Comparison of ENCODE assay signal across 28 cellular contexts in the genomic region with DNA sequence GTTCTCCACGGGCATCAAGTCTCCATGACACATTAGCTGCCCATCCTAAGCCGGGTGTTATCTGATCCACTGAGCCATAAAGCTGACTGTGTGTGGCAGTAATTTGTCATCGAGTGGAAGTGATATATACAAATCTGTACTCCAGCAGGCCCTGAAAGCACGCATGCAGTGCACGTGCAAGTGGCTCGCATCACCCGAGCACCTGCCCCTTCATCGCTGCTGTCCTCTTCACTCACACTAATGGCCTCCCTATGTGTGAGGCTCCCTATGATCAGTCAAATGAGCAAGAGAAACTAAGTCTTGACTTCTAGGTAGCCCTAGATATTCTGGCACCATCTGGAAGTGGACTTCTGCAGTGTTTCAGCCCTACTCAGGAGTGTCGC.
"Had no signal": no experiment of that assay in that cellular context is flagged by ENCODE, and none has a peak within 500 bp of the region (broad histone marks: within the 10 kb centered on the region; RNA-seq: fewer than 3 reads in every experiment).

No MANE protein-coding gene starts in this region.

- H3K9me3 Mint-ChIP-seq: effector memory CD8-positive, alpha-beta T cell; natural killer cell; stimulated activated naive CD8-positive, alpha-beta T cell treated with anti-CD3 and anti-CD28 coated beads, Interleukin-15, amount 100 ng/mL, for 72 hours had no signal

- H3K27ac Mint-ChIP-seq: effector memory CD8-positive, alpha-beta T cell; natural killer cell; progenitor cell of endocrine pancreas; stimulated activated naive CD8-positive, alpha-beta T cell treated with anti-CD3 and anti-CD28 coated beads, Interleukin-15, amount 100 ng/mL, for 72 hours had no signal

- H3K27ac ChIP-seq: esophagus squamous epithelium, heart right ventricle, lower lobe of right lung, parathyroid adenoma, right atrium auricular region, testis, tibial nerve, upper lobe of left lung, uterus had no signal

- ATAC-seq: effector memory CD8-positive, alpha-beta T cell; heart right ventricle; left colon; left ventricle myocardium superior; lower lobe of right lung; natural killer cell; sciatic nerve; stimulated activated naive CD8-positive, alpha-beta T cell treated with anti-CD3 and anti-CD28 coated beads, Interleukin-15, amount 100 ng/mL, for 72 hours had no signal

- H3K4me1 ChIP-seq: esophagus squamous epithelium, heart right ventricle, lower lobe of right lung, parathyroid adenoma, right atrium auricular region, testis, tibial nerve, upper lobe of left lung, uterus had no signal

- DNase-seq: cortex of kidney; effector memory CD8-positive, alpha-beta T cell; erythroblast; esophagus squamous epithelium; foreskin melanocyte; glutamatergic neuron; heart right ventricle; hippocampal formation; kidney glomerular epithelial cell; left colon; left ventricle myocardium superior; lower lobe of right lung; natural killer cell; stimulated activated CD4-positive, alpha-beta T cell treated with anti-CD3 and anti-CD28 coated beads, Interleukin-12 subunit alpha, Interleukin-12 subunit beta, amount 100 ng/mL, for 4 hours; stimulated activated CD4-positive, alpha-beta T cell treated with anti-CD3 and anti-CD28 coated beads, Interleukin-1b, Interleukin-23, amount 100 ng/mL, for 48 hours; stimulated activated CD4-positive, alpha-beta T cell treated with anti-CD3 and anti-CD28 coated beads, Interleukin-4, amount 100 ng/mL, for 1 hour; stimulated activated CD8-positive, alpha-beta memory T cell treated with anti-CD3 and anti-CD28 coated beads, Interleukin-4, amount 100 ng/mL, for 48 hours; stimulated activated naive CD4-positive, alpha-beta T cell; stimulated activated naive CD8-positive, alpha-beta T cell treated with anti-CD3 and anti-CD28 coated beads, Interleukin-15, amount 100 ng/mL, for 72 hours; testis; uterus had no signal

- H3K27me3 Mint-ChIP-seq: stimulated activated naive CD8-positive, alpha-beta T cell treated with anti-CD3 and anti-CD28 coated beads, Interleukin-15, amount 100 ng/mL, for 72 hours had no signal

- H3K9me3 ChIP-seq: heart right ventricle, lower lobe of right lung, right atrium auricular region, testis, uterus had no signal

- H3K36me3 ChIP-seq: esophagus squamous epithelium, heart right ventricle, lower lobe of right lung, right atrium auricular region, tibial nerve, upper lobe of left lung, uterus had no signal

- H3K36me3 Mint-ChIP-seq: natural killer cell had no signal

- H3K4me1 Mint-ChIP-seq: natural killer cell; stimulated activated naive CD8-positive, alpha-beta T cell treated with anti-CD3 and anti-CD28 coated beads, Interleukin-15, amount 100 ng/mL, for 72 hours had no signal

- H3K4me3 Mint-ChIP-seq: effector memory CD8-positive, alpha-beta T cell; natural killer cell; stimulated activated naive CD8-positive, alpha-beta T cell treated with anti-CD3 and anti-CD28 coated beads, Interleukin-15, amount 100 ng/mL, for 72 hours had no signal

- H3K27me3 ChIP-seq: esophagus squamous epithelium, right atrium auricular region, testis, upper lobe of left lung, uterus had no signal

- H3K4me3 ChIP-seq: esophagus squamous epithelium, heart right ventricle, lower lobe of right lung, right atrium auricular region, smooth muscle cell, testis, tibial nerve, upper lobe of left lung, uterus had no signal
